ENCODE assay signal across 11 cellular contexts in genomic region chr18:73136134-73136533, GRCh38.
DNase-seq lines count a peak whose midpoint lies in the region; ATAC-seq and TF ChIP-seq lines count a peak whose summit lies in the region.
"Had no signal": no experiment of that assay in that cellular context is flagged by ENCODE, and none has a peak within 500 bp of the region (broad histone marks: within the 10 kb centered on the region; RNA-seq: fewer than 3 reads in every experiment).

No MANE protein-coding gene starts in this region.

- H2AFZ ChIP-seq in mammary epithelial cell (ENCODE audit: low read depth, low read length) = no peak overlapping the region

- CTCF ChIA-PET in mammary epithelial cell (lab: Charles Lee; ENCODE audit: low non-redundant PET) = interaction anchor here (0.7 to 1.1 kb wide), 2 partner anchors 15 to 316 kb away, joined by 3 to 4 read pairs; no protein-coding TSS in a partner anchor

- H3K9me3 ChIP-seq in right atrium auricular region = no peaks in the 10 kb centered on the region
- no peaks in the 10 kb centered on the region for H3K9me3 ChIP-seq in mammary epithelial cell (replicated peaks; ENCODE audit: insufficient read depth, low read length)

- no TSS peak for BruUV-seq in mammary epithelial cell (replicated peaks; lab: Mats Ljungman, UMichigan)

- H3K4me1 ChIP-seq in right atrium auricular region (no peaks in the 10 kb centered on the region), mammary epithelial cell (ENCODE audit: insufficient read depth, low read length) (no peaks in the 10 kb centered on the region)

- no peak overlapping the region for H3K9ac ChIP-seq in mammary epithelial cell (ENCODE audit: insufficient read depth, low read length)

- H3K27ac ChIP-seq in right atrium auricular region (no peak overlapping the region), mammary epithelial cell (ENCODE audit: insufficient read depth, low read depth, low read length) (no peak overlapping the region)

- no peaks in the 10 kb centered on the region for H4K20me1 ChIP-seq in mammary epithelial cell (ENCODE audit: insufficient read depth, low read length)

- H3K4me2 ChIP-seq in mammary epithelial cell (ENCODE audit: insufficient read depth, low read depth, low read length) = no peak overlapping the region

- TF ChIP-seq CTCF in right atrium auricular region (IDR thresholded peaks at IDR 0.05) = peak; percentile 19 to 52
- peak; percentile 45 to 64 for TF ChIP-seq CTCF in mammary epithelial cell (conservative IDR thresholded peaks at IDR 0.05 in 1 of 2, IDR thresholded peaks at IDR 0.05 in 1 of 2; ENCODE audit: extremely low read depth in 1 of 2, insufficient read depth in 1 of 2, low read depth in 1 of 2, low read length in 2 of 2)

- ATAC-seq in left ventricle myocardium superior (no peak), GM18867 (IDR thresholded peaks at IDR 0.05; ENCODE audit: unreplicated experiment) (no peak), HG03025 (IDR thresholded peaks at IDR 0.05; ENCODE audit: low FRiP score, unreplicated experiment) (no peak)
- ATAC-seq: naive thymus-derived CD8-positive, alpha-beta T cell; stimulated activated effector memory CD8-positive, alpha-beta T cell treated with anti-CD3 and anti-CD28 coated beads, Interleukin-12 subunit alpha, Interleukin-12 subunit beta, amount 100 ng/mL, for 72 hours had no signal

- H3K4me3 ChIP-seq in right atrium auricular region (no peak overlapping the region), mammary epithelial cell (replicated peaks in 1 of 3; ENCODE audit: insufficient read depth in 1 of 3, low read depth in 2 of 3, low read length in 3 of 3) (no peak overlapping the region)

- H3K36me3 ChIP-seq in right atrium auricular region (no peaks in the 10 kb centered on the region), mammary epithelial cell (ENCODE audit: insufficient read depth, low read length) (no peaks in the 10 kb centered on the region)

- intact Hi-C loops in left ventricle myocardium superior (cut with micrococcal nuclease) (loop anchor here (10.0 kb wide), 1 partner anchor 371 kb away; no protein-coding TSS in a partner anchor), mammary epithelial cell (cut with micrococcal nuclease) (loop anchor here (1.0 to 5.0 kb wide), 4 partner anchors 319 to 706 kb away; no protein-coding TSS in a partner anchor)

- dilution Hi-C loops in mammary epithelial cell (cut with HindIII; ENCODE audit: low sequenced_read_pairs) = no loop called here

- DNase-seq in right atrium auricular region (ENCODE audit: low spot score) (no peak), left ventricle myocardium superior (no peak), NCI-H1105 (lab: John Stamatoyannopoulos, UW) (peak; percentile 6), mammary epithelial cell (peak; percentile 11), T-helper 1 cell (no peak)
- no peak for DNase-seq in effector CD8-positive, alpha-beta T cell (lab: John Stamatoyannopoulos, UW)
- DNase-seq: GDM1; naive thymus-derived CD8-positive, alpha-beta T cell had no signal

- in situ Hi-C loops in mammary epithelial cell (cut with MboI; ENCODE audit: low sequenced_read_pairs in 2 of 2) = loop anchor here (10.0 to 25.0 kb wide), 2 partner anchors 371 to 374 kb away; no protein-coding TSS in a partner anchor

- H3K79me2 ChIP-seq in mammary epithelial cell (ENCODE audit: insufficient read depth, low read length) = no peaks in the 10 kb centered on the region

- WGBS in mammary epithelial cell (ENCODE audit: low coverage, missing lambda C conversion rate) = 50% methylated on average over 2 of the region's 2 CpGs

- peaks cover 0 to 3% of the 10 kb centered on the region in 2 donors for H3K27me3 ChIP-seq in right atrium auricular region
- no peaks in the 10 kb centered on the region for H3K27me3 ChIP-seq in mammary epithelial cell (ENCODE audit: insufficient read depth, low read length)

Comparison
In these comparisons a context has a peak if more than half of its experiments do, and no peak if none do; other contexts are left out.
1. DNase-seq: peak in NCI-H1105 (single experiment) and mammary epithelial cell (single experiment); none in right atrium auricular region (single experiment), left ventricle myocardium superior (single experiment), effector CD8-positive, alpha-beta T cell (single experiment) and T-helper 1 cell (0 of 5).